2 cellular contexts compared by ENCODE assay signal in the genomic region with DNA sequence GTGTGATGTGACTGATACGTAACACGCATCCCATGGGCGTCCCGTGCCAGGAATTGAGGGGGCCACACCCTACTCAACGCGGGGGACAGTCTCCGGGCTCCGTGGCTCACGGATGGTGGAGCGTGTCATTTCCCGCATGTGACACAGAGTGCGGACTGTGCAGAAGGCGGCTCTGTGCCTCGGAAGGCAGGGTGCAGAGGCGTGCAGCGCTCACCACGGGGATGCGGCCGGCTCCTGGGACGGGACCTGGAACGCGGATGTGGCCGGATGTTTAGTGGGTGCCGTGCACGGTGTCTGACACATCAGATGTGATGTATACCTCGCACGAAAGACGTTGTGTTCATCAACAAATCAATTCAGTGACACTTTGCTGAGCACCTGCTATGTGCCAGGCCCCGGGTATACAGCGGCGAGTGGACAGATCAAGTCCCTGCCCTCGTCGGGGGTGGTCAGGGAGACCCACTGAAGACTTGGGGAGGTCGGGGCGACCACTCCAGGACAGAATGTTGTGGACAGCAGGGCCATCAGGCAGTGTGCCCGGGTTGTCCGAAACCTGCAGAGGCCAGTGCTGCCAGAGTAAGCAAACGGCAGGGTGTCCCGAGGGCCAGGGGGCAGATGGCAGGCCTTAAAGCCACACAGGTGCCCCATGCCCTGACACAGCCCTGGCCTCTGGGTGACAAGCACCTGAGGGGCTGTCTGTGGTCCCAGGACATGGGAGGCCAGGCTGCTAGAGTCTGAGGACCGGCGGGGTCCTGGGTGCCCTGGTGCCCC.
TF ChIP-seq lines count a peak whose summit lies in the region.

No MANE protein-coding gene starts in this region.

TF ChIP-seq in HepG2, 621 proteins besides CTCF, POLR2A, EP300 and RAD21 (continued from another document):
- TF ChIP-seq, protein P1, sequence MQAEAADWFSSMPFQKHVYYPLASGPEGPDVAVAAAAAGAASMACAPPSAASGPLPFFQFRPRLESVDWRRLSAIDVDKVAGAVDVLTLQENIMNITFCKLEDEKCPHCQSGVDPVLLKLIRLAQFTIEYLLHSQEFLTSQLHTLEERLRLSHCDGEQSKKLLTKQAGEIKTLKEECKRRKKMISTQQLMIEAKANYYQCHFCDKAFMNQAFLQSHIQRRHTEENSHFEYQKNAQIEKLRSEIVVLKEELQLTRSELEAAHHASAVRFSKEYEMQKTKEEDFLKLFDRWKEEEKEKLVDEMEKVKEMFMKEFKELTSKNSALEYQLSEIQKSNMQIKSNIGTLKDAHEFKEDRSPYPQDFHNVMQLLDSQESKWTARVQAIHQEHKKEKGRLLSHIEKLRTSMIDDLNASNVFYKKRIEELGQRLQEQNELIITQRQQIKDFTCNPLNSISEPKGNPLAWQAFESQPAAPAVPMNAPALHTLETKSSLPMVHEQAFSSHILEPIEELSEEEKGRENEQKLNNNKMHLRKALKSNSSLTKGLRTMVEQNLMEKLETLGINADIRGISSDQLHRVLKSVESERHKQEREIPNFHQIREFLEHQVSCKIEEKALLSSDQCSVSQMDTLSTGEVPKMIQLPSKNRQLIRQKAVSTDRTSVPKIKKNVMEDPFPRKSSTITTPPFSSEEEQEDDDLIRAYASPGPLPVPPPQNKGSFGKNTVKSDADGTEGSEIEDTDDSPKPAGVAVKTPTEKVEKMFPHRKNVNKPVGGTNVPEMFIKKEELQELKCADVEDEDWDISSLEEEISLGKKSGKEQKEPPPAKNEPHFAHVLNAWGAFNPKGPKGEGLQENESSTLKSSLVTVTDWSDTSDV (CRISPR knock-in tag; IDR thresholded peaks at IDR 0.05), result no peak
- no peak for TF ChIP-seq ZNF235 (CRISPR knock-in tag; IDR thresholded peaks at IDR 0.05; ENCODE audit: borderline replicate concordance)
- no peak for TF ChIP-seq ZNF780A (CRISPR knock-in tag; IDR thresholded peaks at IDR 0.05)
TF ChIP-seq in HepG2: peak in this region for 0.

TF ChIP-seq in WTC11, 78 proteins besides CTCF, POLR2A, EP300 and RAD21 (continued from another document):
- TF ChIP-seq, protein P2, sequence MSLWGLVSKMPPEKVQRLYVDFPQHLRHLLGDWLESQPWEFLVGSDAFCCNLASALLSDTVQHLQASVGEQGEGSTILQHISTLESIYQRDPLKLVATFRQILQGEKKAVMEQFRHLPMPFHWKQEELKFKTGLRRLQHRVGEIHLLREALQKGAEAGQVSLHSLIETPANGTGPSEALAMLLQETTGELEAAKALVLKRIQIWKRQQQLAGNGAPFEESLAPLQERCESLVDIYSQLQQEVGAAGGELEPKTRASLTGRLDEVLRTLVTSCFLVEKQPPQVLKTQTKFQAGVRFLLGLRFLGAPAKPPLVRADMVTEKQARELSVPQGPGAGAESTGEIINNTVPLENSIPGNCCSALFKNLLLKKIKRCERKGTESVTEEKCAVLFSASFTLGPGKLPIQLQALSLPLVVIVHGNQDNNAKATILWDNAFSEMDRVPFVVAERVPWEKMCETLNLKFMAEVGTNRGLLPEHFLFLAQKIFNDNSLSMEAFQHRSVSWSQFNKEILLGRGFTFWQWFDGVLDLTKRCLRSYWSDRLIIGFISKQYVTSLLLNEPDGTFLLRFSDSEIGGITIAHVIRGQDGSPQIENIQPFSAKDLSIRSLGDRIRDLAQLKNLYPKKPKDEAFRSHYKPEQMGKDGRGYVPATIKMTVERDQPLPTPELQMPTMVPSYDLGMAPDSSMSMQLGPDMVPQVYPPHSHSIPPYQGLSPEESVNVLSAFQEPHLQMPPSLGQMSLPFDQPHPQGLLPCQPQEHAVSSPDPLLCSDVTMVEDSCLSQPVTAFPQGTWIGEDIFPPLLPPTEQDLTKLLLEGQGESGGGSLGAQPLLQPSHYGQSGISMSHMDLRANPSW (CRISPR knock-in tag; conservative IDR thresholded peaks at IDR 0.05; ENCODE audit: low read depth), result no peak
- no peak for TF ChIP-seq CREB1 (CRISPR knock-in tag; IDR thresholded peaks at IDR 0.05)
- TF ChIP-seq MAX (CRISPR knock-in tag; IDR thresholded peaks at IDR 0.05), result no peak
